Comparison of ENCODE assay signal across 1 cellular context in the genomic region with DNA sequence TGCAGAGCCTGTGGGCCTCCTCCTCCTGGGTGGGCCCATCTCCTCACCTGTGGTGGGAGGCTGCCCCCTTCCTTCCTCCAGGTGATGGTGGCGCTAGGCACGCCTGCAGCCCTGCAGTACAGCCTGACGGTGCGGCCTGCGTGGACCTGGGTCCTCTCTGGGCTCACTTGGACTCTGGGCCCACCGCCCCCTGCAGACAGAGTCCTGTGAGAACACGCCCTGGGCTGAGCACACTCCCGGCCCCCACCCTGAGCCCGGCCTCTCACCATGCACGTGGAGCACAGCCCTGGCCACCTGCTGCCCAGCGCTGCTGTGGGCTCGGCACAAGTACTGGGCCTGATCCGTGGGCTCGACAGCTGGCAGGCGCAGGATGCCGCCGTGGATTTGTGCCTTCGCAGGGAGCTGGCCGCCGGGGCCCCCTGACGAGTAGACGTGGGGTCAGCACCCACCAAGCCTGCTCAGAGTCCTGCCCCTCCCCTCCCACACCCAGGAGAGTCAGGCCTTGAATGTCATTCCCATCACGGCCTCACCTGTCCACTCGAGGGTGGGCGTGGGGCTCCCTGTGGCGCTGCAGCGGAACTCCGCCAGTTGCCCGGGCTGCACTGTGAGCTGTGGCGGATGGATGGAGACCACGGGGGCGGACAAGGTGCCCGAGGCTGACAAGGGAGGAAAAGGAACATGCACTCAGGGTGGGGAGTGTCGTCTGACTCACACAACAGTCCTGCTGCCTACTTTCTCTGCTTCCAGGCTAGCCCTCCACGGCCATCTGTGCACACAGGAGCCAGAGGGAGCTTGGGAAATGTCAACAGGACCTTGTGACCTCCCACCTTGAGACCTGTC.
A peak's percentile ranks its signal among the peaks of the same experiment; 100 is the strongest.
TF ChIP-seq lines count a peak whose summit lies in the region.

No MANE protein-coding gene starts in this region.

TF ChIP-seq in HepG2, 621 proteins besides CTCF, POLR2A, EP300 and RAD21 (continued from another document):
- TF ChIP-seq ZBTB33 (CRISPR knock-in tag; IDR thresholded peaks at IDR 0.05) (peak; percentile 88), JUNB (CRISPR knock-in tag; IDR thresholded peaks at IDR 0.05; ENCODE audit: borderline replicate concordance) (no peak), RNF219 (CRISPR knock-in tag; IDR thresholded peaks at IDR 0.05) (no peak), EEA1 (CRISPR knock-in tag; IDR thresholded peaks at IDR 0.05; ENCODE audit: borderline replicate concordance) (no peak), ZSCAN9 (CRISPR knock-in tag; IDR thresholded peaks at IDR 0.05; ENCODE audit: borderline replicate concordance) (no peak), GATA4 (IDR thresholded peaks at IDR 0.05; ENCODE audit: borderline replicate concordance, low read depth) (no peak), NFE2L1 (CRISPR knock-in tag; IDR thresholded peaks at IDR 0.05; ENCODE audit: borderline replicate concordance) (no peak), HNRNPL (IDR thresholded peaks at IDR 0.05; ENCODE audit: low read depth, low read length) (0 out of 2 replicates have a peak, but pooled peaks have one; percentile 32), NR2F6 (IDR thresholded peaks at IDR 0.05) (peak; percentile 80), NR2F6 (CRISPR knock-in tag; IDR thresholded peaks at IDR 0.05) (peak; percentile 85), ZNF143 (CRISPR knock-in tag; IDR thresholded peaks at IDR 0.05) (peak; percentile 69; the same call in 1 of the 2 replicates), ZBTB7A (CRISPR knock-in tag; IDR thresholded peaks at IDR 0.05) (no peak), CBX2 (IDR thresholded peaks at IDR 0.05; ENCODE audit: low read depth, low read length) (no peak), CBX2 (CRISPR knock-in tag; IDR thresholded peaks at IDR 0.05; ENCODE audit: low read depth) (no peak), JUN (CRISPR knock-in tag; IDR thresholded peaks at IDR 0.05) (no peak), GPN1 (CRISPR knock-in tag; IDR thresholded peaks at IDR 0.05; ENCODE audit: borderline replicate concordance) (no peak), ZNF234 (CRISPR knock-in tag; conservative IDR thresholded peaks at IDR 0.05) (no peak), ZNF564 (CRISPR knock-in tag; IDR thresholded peaks at IDR 0.05) (no peak), TBP (CRISPR knock-in tag; IDR thresholded peaks at IDR 0.05) (no peak), ZNF605 (CRISPR knock-in tag; IDR thresholded peaks at IDR 0.05) (no peak), FOXA1 (IDR thresholded peaks at IDR 0.05) (no peak; the same call in 1 of the 2 replicates), FOXA1 (CRISPR knock-in tag; IDR thresholded peaks at IDR 0.05) (peak; percentile 81), ZNF510 (CRISPR knock-in tag; IDR thresholded peaks at IDR 0.05; ENCODE audit: low read depth) (no peak), HNRNPUL1 (IDR thresholded peaks at IDR 0.05; ENCODE audit: low read depth, low read length) (no peak), AGO2 (optimal IDR thresholded peaks at IDR 0.05; ENCODE audit: low read depth, low read length) (peak; percentile 26), FOXA3 (CRISPR knock-in tag; IDR thresholded peaks at IDR 0.05) (peak; percentile 59), SALL1 (CRISPR knock-in tag; IDR thresholded peaks at IDR 0.05) (peak; percentile 13; the same call in 1 of the 2 replicates), RARA (CRISPR knock-in tag; IDR thresholded peaks at IDR 0.05) (peak; percentile 73), ZBTB39 (CRISPR knock-in tag; IDR thresholded peaks at IDR 0.05) (no peak), RFXAP (CRISPR knock-in tag; IDR thresholded peaks at IDR 0.05; ENCODE audit: borderline replicate concordance) (no peak), ZNF781 (CRISPR knock-in tag; IDR thresholded peaks at IDR 0.05; ENCODE audit: borderline replicate concordance, not compliant biosample characterization) (no peak), SP4 (CRISPR knock-in tag; IDR thresholded peaks at IDR 0.05) (no peak), ZNF543 (CRISPR knock-in tag; IDR thresholded peaks at IDR 0.05) (no peak), HES4 (CRISPR knock-in tag; IDR thresholded peaks at IDR 0.05; ENCODE audit: borderline replicate concordance) (no peak), SMAD9 (CRISPR knock-in tag; IDR thresholded peaks at IDR 0.05) (no peak), ZSCAN12 (CRISPR knock-in tag; IDR thresholded peaks at IDR 0.05) (no peak), TCF7L2 (IDR thresholded peaks at IDR 0.05; ENCODE audit: low read depth, low read length) (no peak), ZBTB38 (CRISPR knock-in tag; IDR thresholded peaks at IDR 0.05) (0 out of 2 replicates have a peak, but pooled peaks have one; percentile 20)
- TF ChIP-seq, protein P1, sequence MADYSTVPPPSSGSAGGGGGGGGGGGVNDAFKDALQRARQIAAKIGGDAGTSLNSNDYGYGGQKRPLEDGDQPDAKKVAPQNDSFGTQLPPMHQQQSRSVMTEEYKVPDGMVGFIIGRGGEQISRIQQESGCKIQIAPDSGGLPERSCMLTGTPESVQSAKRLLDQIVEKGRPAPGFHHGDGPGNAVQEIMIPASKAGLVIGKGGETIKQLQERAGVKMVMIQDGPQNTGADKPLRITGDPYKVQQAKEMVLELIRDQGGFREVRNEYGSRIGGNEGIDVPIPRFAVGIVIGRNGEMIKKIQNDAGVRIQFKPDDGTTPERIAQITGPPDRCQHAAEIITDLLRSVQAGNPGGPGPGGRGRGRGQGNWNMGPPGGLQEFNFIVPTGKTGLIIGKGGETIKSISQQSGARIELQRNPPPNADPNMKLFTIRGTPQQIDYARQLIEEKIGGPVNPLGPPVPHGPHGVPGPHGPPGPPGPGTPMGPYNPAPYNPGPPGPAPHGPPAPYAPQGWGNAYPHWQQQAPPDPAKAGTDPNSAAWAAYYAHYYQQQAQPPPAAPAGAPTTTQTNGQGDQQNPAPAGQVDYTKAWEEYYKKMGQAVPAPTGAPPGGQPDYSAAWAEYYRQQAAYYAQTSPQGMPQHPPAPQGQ (CRISPR knock-in tag; IDR thresholded peaks at IDR 0.05; ENCODE audit: borderline replicate concordance) = no peak
- TF ChIP-seq, protein P2, sequence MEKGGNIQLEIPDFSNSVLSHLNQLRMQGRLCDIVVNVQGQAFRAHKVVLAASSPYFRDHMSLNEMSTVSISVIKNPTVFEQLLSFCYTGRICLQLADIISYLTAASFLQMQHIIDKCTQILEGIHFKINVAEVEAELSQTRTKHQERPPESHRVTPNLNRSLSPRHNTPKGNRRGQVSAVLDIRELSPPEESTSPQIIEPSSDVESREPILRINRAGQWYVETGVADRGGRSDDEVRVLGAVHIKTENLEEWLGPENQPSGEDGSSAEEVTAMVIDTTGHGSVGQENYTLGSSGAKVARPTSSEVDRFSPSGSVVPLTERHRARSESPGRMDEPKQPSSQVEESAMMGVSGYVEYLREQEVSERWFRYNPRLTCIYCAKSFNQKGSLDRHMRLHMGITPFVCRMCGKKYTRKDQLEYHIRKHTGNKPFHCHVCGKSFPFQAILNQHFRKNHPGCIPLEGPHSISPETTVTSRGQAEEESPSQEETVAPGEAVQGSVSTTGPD (CRISPR knock-in tag; IDR thresholded peaks at IDR 0.05) = no peak
- TF ChIP-seq, protein P3, sequence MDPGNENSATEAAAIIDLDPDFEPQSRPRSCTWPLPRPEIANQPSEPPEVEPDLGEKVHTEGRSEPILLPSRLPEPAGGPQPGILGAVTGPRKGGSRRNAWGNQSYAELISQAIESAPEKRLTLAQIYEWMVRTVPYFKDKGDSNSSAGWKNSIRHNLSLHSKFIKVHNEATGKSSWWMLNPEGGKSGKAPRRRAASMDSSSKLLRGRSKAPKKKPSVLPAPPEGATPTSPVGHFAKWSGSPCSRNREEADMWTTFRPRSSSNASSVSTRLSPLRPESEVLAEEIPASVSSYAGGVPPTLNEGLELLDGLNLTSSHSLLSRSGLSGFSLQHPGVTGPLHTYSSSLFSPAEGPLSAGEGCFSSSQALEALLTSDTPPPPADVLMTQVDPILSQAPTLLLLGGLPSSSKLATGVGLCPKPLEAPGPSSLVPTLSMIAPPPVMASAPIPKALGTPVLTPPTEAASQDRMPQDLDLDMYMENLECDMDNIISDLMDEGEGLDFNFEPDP (CRISPR knock-in tag; conservative IDR thresholded peaks at IDR 0.05) = no peak
- TF ChIP-seq, protein P4, sequence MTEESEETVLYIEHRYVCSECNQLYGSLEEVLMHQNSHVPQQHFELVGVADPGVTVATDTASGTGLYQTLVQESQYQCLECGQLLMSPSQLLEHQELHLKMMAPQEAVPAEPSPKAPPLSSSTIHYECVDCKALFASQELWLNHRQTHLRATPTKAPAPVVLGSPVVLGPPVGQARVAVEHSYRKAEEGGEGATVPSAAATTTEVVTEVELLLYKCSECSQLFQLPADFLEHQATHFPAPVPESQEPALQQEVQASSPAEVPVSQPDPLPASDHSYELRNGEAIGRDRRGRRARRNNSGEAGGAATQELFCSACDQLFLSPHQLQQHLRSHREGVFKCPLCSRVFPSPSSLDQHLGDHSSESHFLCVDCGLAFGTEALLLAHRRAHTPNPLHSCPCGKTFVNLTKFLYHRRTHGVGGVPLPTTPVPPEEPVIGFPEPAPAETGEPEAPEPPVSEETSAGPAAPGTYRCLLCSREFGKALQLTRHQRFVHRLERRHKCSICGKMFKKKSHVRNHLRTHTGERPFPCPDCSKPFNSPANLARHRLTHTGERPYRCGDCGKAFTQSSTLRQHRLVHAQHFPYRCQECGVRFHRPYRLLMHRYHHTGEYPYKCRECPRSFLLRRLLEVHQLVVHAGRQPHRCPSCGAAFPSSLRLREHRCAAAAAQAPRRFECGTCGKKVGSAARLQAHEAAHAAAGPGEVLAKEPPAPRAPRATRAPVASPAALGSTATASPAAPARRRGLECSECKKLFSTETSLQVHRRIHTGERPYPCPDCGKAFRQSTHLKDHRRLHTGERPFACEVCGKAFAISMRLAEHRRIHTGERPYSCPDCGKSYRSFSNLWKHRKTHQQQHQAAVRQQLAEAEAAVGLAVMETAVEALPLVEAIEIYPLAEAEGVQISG (CRISPR knock-in tag; IDR thresholded peaks at IDR 0.05) = no peak; the same call in 1 of the 2 replicates
